ENCODE assay signal across 9 cellular contexts in genomic region chr1:78840447-78841251, GRCh38.
DNase-seq lines count a peak whose midpoint lies in the region; ATAC-seq and TF ChIP-seq lines count a peak whose summit lies in the region.
"Had no signal": no experiment of that assay in that cellular context is flagged by ENCODE, and none has a peak within 500 bp of the region (broad histone marks: within the 10 kb centered on the region; RNA-seq: fewer than 3 reads in every experiment).

No MANE protein-coding gene starts in this region.

- H3K4me2 ChIP-seq in mesendoderm (ENCODE audit: low read length) = no peak overlapping the region

- DNase-seq in Daoy (ENCODE audit: low read depth) = peak; percentile 87
- DNase-seq in HPDE6-E6E7 (ENCODE audit: extremely low spot score) = peak; percentile 25
- peak; percentile 27 for DNase-seq in mesendoderm
- DNase-seq in middle frontal gyrus (ENCODE audit: extremely low spot score, low spot score) = no peak
- DNase-seq in KG1 (lab: John Stamatoyannopoulos, UW) = no peak
- DNase-seq: NCI-H187 treated with DMSO at 0.1 percent for 48 hours had no signal

- no peak overlapping the region for H3K9ac ChIP-seq in mesendoderm (ENCODE audit: low read length)

- no peak overlapping the region for H3K27ac ChIP-seq in mesendoderm (ENCODE audit: low read depth, low read length)

- no peak overlapping the region for H2BK120ac ChIP-seq in mesendoderm (ENCODE audit: low read depth, low read length)

- no peak overlapping the region for H2AK5ac ChIP-seq in mesendoderm (ENCODE audit: low read length)

- H3K36me3 ChIP-seq in mesendoderm (ENCODE audit: control insufficient read depth, insufficient read depth, low read length) = no peaks in the 10 kb centered on the region

- no peak overlapping the region for H2BK15ac ChIP-seq in mesendoderm (replicated peaks; ENCODE audit: low read depth)

- no CpG with 5 or more reads among the region's 8 CpGs for WGBS in mesendoderm (ENCODE audit: extremely low coverage, insufficient coverage, low lambda C conversion rate)

- H3K18ac ChIP-seq in mesendoderm (ENCODE audit: low read length) = peak overlapping the region; percentile 20

- no peak overlapping the region for H3K56ac ChIP-seq in mesendoderm (ENCODE audit: low read length)

- peak overlapping the region; percentile 30; the same call in 1 of the 2 replicates for H3K4me3 ChIP-seq in WI38 (ENCODE audit: low read depth, low read length)
- no peak overlapping the region for H3K4me3 ChIP-seq in mesendoderm (ENCODE audit: low read length)

- no peak overlapping the region for H4K5ac ChIP-seq in mesendoderm (ENCODE audit: low read length)

- no peaks in the 10 kb centered on the region for H3K79me2 ChIP-seq in mesendoderm (ENCODE audit: control insufficient read depth, insufficient read depth, low read length)

- TF ChIP-seq CTCF in WI38 (IDR thresholded peaks at IDR 0.05; ENCODE audit: low read depth, low read length) = no peak

- H3K27me3 ChIP-seq in mesendoderm (ENCODE audit: insufficient read depth, low read length, poor library complexity) = no peaks in the 10 kb centered on the region

- no peak overlapping the region for H3K4ac ChIP-seq in mesendoderm (ENCODE audit: low read depth, low read length)

- no peak overlapping the region for H2BK5ac ChIP-seq in mesendoderm (ENCODE audit: low read length)

- no peaks in the 10 kb centered on the region for H3K4me1 ChIP-seq in mesendoderm (ENCODE audit: control insufficient read depth, low read depth, low read length)

- H4K8ac ChIP-seq in mesendoderm (ENCODE audit: low read depth, low read length) = no peak overlapping the region

- no peak overlapping the region for H3K23ac ChIP-seq in mesendoderm (ENCODE audit: low read length)

- no peak for ATAC-seq in HG03045 (IDR thresholded peaks at IDR 0.05; ENCODE audit: unreplicated experiment)
- no peak for ATAC-seq in HG03095 (IDR thresholded peaks at IDR 0.05; ENCODE audit: unreplicated experiment)

- no peaks in the 10 kb centered on the region for H3K79me1 ChIP-seq in mesendoderm (ENCODE audit: low read length)

Comparison
In these comparisons a context has a peak if more than half of its experiments do, and no peak if none do; other contexts are left out.
1. DNase-seq: peak in Daoy (single experiment), HPDE6-E6E7 (single experiment) and mesendoderm (single experiment); none in middle frontal gyrus (single experiment) and KG1 (single experiment).